Comparison of ENCODE assay signal across 9 cellular contexts in the genomic region with DNA sequence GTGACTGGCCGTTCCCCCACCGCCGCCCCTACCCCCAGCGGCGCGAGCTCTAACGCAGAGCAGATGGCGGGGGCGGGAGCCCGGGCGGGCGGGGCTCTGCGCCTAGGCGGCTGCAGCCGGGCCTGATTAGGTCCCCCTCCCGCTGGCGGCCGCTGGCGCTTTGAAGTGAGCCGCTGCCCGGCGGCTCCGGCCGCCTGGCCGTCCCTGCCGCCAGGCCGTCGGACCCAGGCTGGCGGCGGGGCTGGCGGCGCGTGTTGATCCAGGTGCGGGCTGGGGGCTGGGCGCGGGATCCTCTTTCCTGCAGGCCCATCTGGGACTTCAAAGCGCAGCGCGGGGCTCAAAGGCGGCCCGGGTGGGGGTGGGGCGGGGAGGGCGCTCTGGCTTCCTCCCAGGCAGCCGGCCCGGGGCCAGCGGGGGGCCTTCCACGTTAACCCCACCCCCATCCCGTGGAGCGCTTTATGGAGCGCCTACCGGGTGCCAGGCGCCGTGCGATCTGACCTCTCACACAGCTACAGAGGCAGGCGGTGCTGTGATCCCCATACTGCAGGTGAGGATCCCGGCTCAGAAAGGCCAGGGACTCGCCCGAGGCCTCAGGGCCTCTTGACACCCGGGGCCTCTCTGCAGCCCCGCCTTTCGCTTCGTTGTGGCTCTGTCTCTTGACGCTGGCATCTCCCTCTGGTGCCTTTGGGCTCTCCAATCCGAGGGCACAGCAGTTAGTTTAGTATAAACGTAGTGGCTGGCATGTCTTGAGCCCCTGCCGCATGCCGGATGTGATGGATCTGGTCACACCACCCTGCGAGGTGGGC.
DNase-seq lines count a peak whose midpoint lies in the region; ATAC-seq and FAIRE-seq lines count a peak whose summit lies in the region.
"Had no signal": no experiment of that assay in that cellular context is flagged by ENCODE, and none has a peak within 500 bp of the region (broad histone marks: within the 10 kb centered on the region; RNA-seq: fewer than 3 reads in every experiment).

No MANE protein-coding gene starts in this region.

- H3K4me3 ChIP-seq in effector memory CD4-positive, alpha-beta T cell (ENCODE audit: insufficient read depth, low read depth, low read length, poor library complexity, severe bottlenecking), result peak overlapping the region; percentile 25

- intact Hi-C loops in activated CD4-positive, alpha-beta T cell treated with anti-CD3 and anti-CD28 coated beads, Interleukin-2, amount 10 ng/mL, durations not matched to agents 24 days and 14 days (cut with micrococcal nuclease), result no loop called here

- no peak for FAIRE-seq in RCC 7860 (lab: Jason Lieb, UNC)
- FAIRE-seq: G401.6 had no signal

- H3K9me3 ChIP-seq in effector memory CD4-positive, alpha-beta T cell (ENCODE audit: control insufficient read depth, low read length), result no peaks in the 10 kb centered on the region

- no peak overlapping the region for H3K27ac ChIP-seq in effector memory CD4-positive, alpha-beta T cell (ENCODE audit: insufficient read depth, low read length, poor library complexity, severe bottlenecking)

- H3K27ac Mint-ChIP-seq in activated CD4-positive, alpha-beta T cell treated with anti-CD3 and anti-CD28 coated beads, Interleukin-2, amount 10 ng/mL, durations not matched to agents 24 days and 14 days, result no peak overlapping the region

- H3K27me3 Mint-ChIP-seq in activated CD4-positive, alpha-beta T cell treated with anti-CD3 and anti-CD28 coated beads, Interleukin-2, amount 10 ng/mL, durations not matched to agents 24 days and 14 days, result peaks cover 45% of the 10 kb centered on the region

- H3K4me1 ChIP-seq in effector memory CD4-positive, alpha-beta T cell (ENCODE audit: control insufficient read depth, insufficient read depth, low read length, poor library complexity, severe bottlenecking), result peaks cover 6% of the 10 kb centered on the region

- peak overlapping the region; percentile 53 for H3K4me3 Mint-ChIP-seq in activated CD4-positive, alpha-beta T cell treated with anti-CD3 and anti-CD28 coated beads, Interleukin-2, amount 10 ng/mL, durations not matched to agents 24 days and 14 days

- ATAC-seq in HG03139 (IDR thresholded peaks at IDR 0.05; ENCODE audit: unreplicated experiment) (no peak), GM18498 (IDR thresholded peaks at IDR 0.05; ENCODE audit: unreplicated experiment) (no peak)

- H3K4me1 Mint-ChIP-seq in activated CD4-positive, alpha-beta T cell treated with anti-CD3 and anti-CD28 coated beads, Interleukin-2, amount 10 ng/mL, durations not matched to agents 24 days and 14 days, result no peaks in the 10 kb centered on the region

- H3K27me3 ChIP-seq in effector memory CD4-positive, alpha-beta T cell (replicated peaks; ENCODE audit: control insufficient read depth, insufficient read depth, low read length, poor library complexity, severe bottlenecking), result peaks cover 8% of the 10 kb centered on the region

- no peak for DNase-seq in activated CD4-positive, alpha-beta T cell treated with anti-CD3 and anti-CD28 coated beads, Interleukin-2, amount 10 ng/mL, durations not matched to agents 24 days and 14 days
- DNase-seq in activated CD4-positive, alpha-beta T cell treated with anti-CD3 and anti-CD28 coated beads, Interleukin-2, amount 50 U/mL, for 4 hours, result no peak
- DNase-seq in NCI-H748 (lab: John Stamatoyannopoulos, UW; ENCODE audit: unreplicated experiment) (peak; percentile 70), nucleus accumbens (lab: John Stamatoyannopoulos, UW) (peak in 34 of 56 donors; percentile 5 to 81 (median 38)), RCC 7860 (ENCODE audit: low spot score) (no peak)
- DNase-seq in effector memory CD4-positive, alpha-beta T cell, result no peak

- no peaks in the 10 kb centered on the region for H3K36me3 ChIP-seq in effector memory CD4-positive, alpha-beta T cell (ENCODE audit: control insufficient read depth, insufficient read depth, low read length)

- no peaks in the 10 kb centered on the region for H3K9me3 Mint-ChIP-seq in activated CD4-positive, alpha-beta T cell treated with anti-CD3 and anti-CD28 coated beads, Interleukin-2, amount 10 ng/mL, durations not matched to agents 24 days and 14 days

- no peaks in the 10 kb centered on the region for H3K36me3 Mint-ChIP-seq in activated CD4-positive, alpha-beta T cell treated with anti-CD3 and anti-CD28 coated beads, Interleukin-2, amount 10 ng/mL, durations not matched to agents 24 days and 14 days (ENCODE audit: low read depth)

Comparison
In these comparisons a context has a peak if more than half of its experiments do, and no peak if none do; other contexts are left out.
1. DNase-seq: peak in NCI-H748 (single experiment) and nucleus accumbens (34 of 56); none in activated CD4-positive, alpha-beta T cell treated with anti-CD3 and anti-CD28 coated beads, Interleukin-2, amount 10 ng/mL, durations not matched to agents 24 days and 14 days (single experiment), activated CD4-positive, alpha-beta T cell treated with anti-CD3 and anti-CD28 coated beads, Interleukin-2, amount 50 U/mL, for 4 hours (0 of 2), effector memory CD4-positive, alpha-beta T cell (0 of 3) and RCC 7860 (single experiment).